8 cellular contexts compared by ENCODE assay signal in genomic region chr9:33044162-33044673, GRCh38. TPM values are rescaled to one million over a fixed set of nuclear protein-coding genes. Genes with fewer than 3 reads are reported as not detected.
A peak's percentile ranks its signal among the peaks of the same experiment; 100 is the strongest.
DNase-seq lines count a peak whose midpoint lies in the region; ATAC-seq and TF ChIP-seq lines count a peak whose summit lies in the region.

No MANE protein-coding gene starts in this region.

- POLR2A ChIA-PET in RWPE1 (lab: Yijun Ruan, JAX; ENCODE audit: low non-redundant PET), result interaction anchor here (1.4 kb wide), 1 partner anchor 19 kb away, joined by 3 read pairs; the partner anchor contains the start of gene DNAJA1

- peak overlapping the region; percentile 32; the same call in 1 of the 2 replicates for H2AFZ ChIP-seq in Karpas-422 (ENCODE audit: low read length)

- CTCF ChIA-PET in RWPE1 (lab: Yijun Ruan, JAX), result no interaction called here
- CTCF ChIA-PET in activated naive CD4-positive, alpha-beta T cell treated with anti-CD3 and anti-CD28 coated beads for 36 hours (lab: Charles Lee), result interaction anchor here (0.7 to 1.0 kb wide), 2 partner anchors 403 to 439 kb away, joined by 3 read pairs; no protein-coding TSS in a partner anchor

- peak overlapping the region; percentile 64 for H3K4me2 ChIP-seq in Karpas-422 (ENCODE audit: low read depth, low read length, poor library complexity, severe bottlenecking)

- H3K9me3 ChIP-seq in Karpas-422 (ENCODE audit: low read length) (no peaks in the 10 kb centered on the region), subcutaneous abdominal adipose tissue (ENCODE audit: control insufficient read depth in 5 of 5, low read length in 5 of 5) (no peaks in the 10 kb centered on the region)

- H3K27me3 ChIP-seq in Karpas-422 (ENCODE audit: low read length) (no peaks in the 10 kb centered on the region), subcutaneous abdominal adipose tissue (ENCODE audit: control insufficient read depth in 5 of 5, insufficient read depth in 4 of 5, low read length in 5 of 5) (no peaks in the 10 kb centered on the region)

- ATAC-seq in GM21528 (IDR thresholded peaks at IDR 0.05; ENCODE audit: low FRiP score, unreplicated experiment), result peak; percentile 77

- H3K4me3 Mint-ChIP-seq in activated naive CD4-positive, alpha-beta T cell treated with anti-CD3 and anti-CD28 coated beads for 36 hours, result peak overlapping the region; percentile 71
- H3K4me3 Mint-ChIP-seq in neural crest cell, result peak overlapping the region; percentile 88

- peak overlapping the region; percentile 72 for H3K27ac Mint-ChIP-seq in activated naive CD4-positive, alpha-beta T cell treated with anti-CD3 and anti-CD28 coated beads for 36 hours
- peak overlapping the region; percentile 88 for H3K27ac Mint-ChIP-seq in neural crest cell (ENCODE audit: unreplicated experiment)

- H3K27me3 Mint-ChIP-seq in activated naive CD4-positive, alpha-beta T cell treated with anti-CD3 and anti-CD28 coated beads for 36 hours (ENCODE audit: low read depth), result no peaks in the 10 kb centered on the region
- H3K27me3 Mint-ChIP-seq in neural crest cell (ENCODE audit: low read depth), result no peaks in the 10 kb centered on the region

- H3K79me2 ChIP-seq in Karpas-422 (ENCODE audit: low read length), result 0 out of 2 replicates have a peak, but pooled peaks cover 3% of the 10 kb centered on the region

- intact Hi-C loops in activated naive CD4-positive, alpha-beta T cell treated with anti-CD3 and anti-CD28 coated beads for 36 hours (cut with micrococcal nuclease), result loop anchor here (1.0 kb wide), 4 partner anchors 19 to 181 kb away; partner anchors contain the start of genes APTX, DNAJA1 and SMU1

- H3K4me1 Mint-ChIP-seq in activated naive CD4-positive, alpha-beta T cell treated with anti-CD3 and anti-CD28 coated beads for 36 hours (ENCODE audit: low read depth), result peaks cover 17% of the 10 kb centered on the region
- H3K4me1 Mint-ChIP-seq in neural crest cell, result peaks cover 21% of the 10 kb centered on the region

- H3K4me3 ChIP-seq in Karpas-422 (ENCODE audit: low read length) (peak overlapping the region; percentile 60), subcutaneous abdominal adipose tissue (ENCODE audit: low read depth in 1 of 5, low read length in 5 of 5) (peak overlapping the region; percentile 63 to 80 (median 70))

- no peaks in the 10 kb centered on the region for H3K9me3 Mint-ChIP-seq in activated naive CD4-positive, alpha-beta T cell treated with anti-CD3 and anti-CD28 coated beads for 36 hours
- no peaks in the 10 kb centered on the region for H3K9me3 Mint-ChIP-seq in neural crest cell

- H3K4me1 ChIP-seq in Karpas-422 (ENCODE audit: low read length) (peaks cover 21% of the 10 kb centered on the region), subcutaneous abdominal adipose tissue (ENCODE audit: control insufficient read depth in 5 of 5, insufficient read depth in 5 of 5, low read length in 5 of 5) (peaks cover 3 to 20% (median 13%) of the 10 kb centered on the region in 5 donors)

- DNase-seq in DMS153 (lab: John Stamatoyannopoulos, UW) (peak; percentile 89), Karpas-422 (peak; percentile 88), RWPE1 (ENCODE audit: low spot score) (peak; percentile 90), foreskin melanocyte (peak; percentile 84), neural crest cell (ENCODE audit: low read depth, low spot score) (peak; percentile 68)
- peak; percentile 85 for DNase-seq in activated naive CD4-positive, alpha-beta T cell treated with anti-CD3 and anti-CD28 coated beads for 36 hours

- no peaks in the 10 kb centered on the region for H4K20me1 ChIP-seq in Karpas-422 (ENCODE audit: insufficient read depth, low read depth, low read length)

- no peaks in the 10 kb centered on the region for H3K9me2 ChIP-seq in Karpas-422 (replicated peaks; ENCODE audit: insufficient read depth, low read length)

- peaks cover 24% of the 10 kb centered on the region for H3K36me3 Mint-ChIP-seq in activated naive CD4-positive, alpha-beta T cell treated with anti-CD3 and anti-CD28 coated beads for 36 hours (ENCODE audit: low read depth)
- H3K36me3 Mint-ChIP-seq in neural crest cell (ENCODE audit: low read depth), result peaks cover 10% of the 10 kb centered on the region

- no peak for TF ChIP-seq CTCF in RWPE1 (conservative IDR thresholded peaks at IDR 0.05; ENCODE audit: low read depth)
- TF ChIP-seq CTCF in neural crest cell (conservative IDR thresholded peaks at IDR 0.05), result no peak

- H3K9ac ChIP-seq in Karpas-422 (ENCODE audit: low read length) (peak overlapping the region; percentile 64), subcutaneous abdominal adipose tissue (ENCODE audit: low read length in 5 of 5) (peak overlapping the region; percentile 56 to 91 (median 80))

- peak overlapping the region; percentile 23; the same call in 1 of the 2 replicates for H3K27ac ChIP-seq in Karpas-422 (ENCODE audit: low read length)
- H3K27ac ChIP-seq in RWPE1, result peak overlapping the region; percentile 95
- peak overlapping the region; percentile 84 for H3K27ac ChIP-seq in subcutaneous abdominal adipose tissue (ENCODE audit: low read depth, low read length)

- H3K36me3 ChIP-seq in Karpas-422 (ENCODE audit: insufficient read depth, low read length) (peaks cover 17% of the 10 kb centered on the region; the same call in 1 of the 2 replicates), subcutaneous abdominal adipose tissue (ENCODE audit: control insufficient read depth in 5 of 5, insufficient read depth in 5 of 5, low read length in 5 of 5) (peaks cover 26 to 34% (median 28%) of the 10 kb centered on the region in 5 donors)

RNA-seq across cellular contexts. Expression of gene DNAJA1, which starts 19.1 kb away (rescaled TPM):
- total RNA-seq in Karpas-422 (2014; rRNA removed; shearing (Covaris generic); ENCODE audit: low replicate concordance), result 65.7 and 80.4 TPM in 2 replicates
- 100 to 1,000 TPM; 110 to 120 TPM for total RNA-seq in activated naive CD4-positive, alpha-beta T cell treated with anti-CD3 and anti-CD28 coated beads for 36 hours
- 252 and 254 TPM in 2 replicates for total RNA-seq in neural crest cell

RNA-seq across cellular contexts. Expression of gene SMU1, which starts 32.3 kb away (rescaled TPM):
- 12.2 and 18.4 TPM in 2 replicates for total RNA-seq in Karpas-422 (2014; rRNA removed; shearing (Covaris generic); ENCODE audit: low replicate concordance)
- 10 to 100 TPM; 23.7 to 23.9 TPM for total RNA-seq in activated naive CD4-positive, alpha-beta T cell treated with anti-CD3 and anti-CD28 coated beads for 36 hours
- total RNA-seq in neural crest cell, result 30.1 and 30.5 TPM in 2 replicates

RNA-seq across cellular contexts. Expression of gene APTX, which starts 42.8 kb away (rescaled TPM):
- 41.9 and 42.6 TPM in 2 replicates for total RNA-seq in Karpas-422 (2014; rRNA removed; shearing (Covaris generic); ENCODE audit: low replicate concordance)
- 10 to 100 TPM; 41.8 to 42.0 TPM for total RNA-seq in activated naive CD4-positive, alpha-beta T cell treated with anti-CD3 and anti-CD28 coated beads for 36 hours
- 38.7 and 40.0 TPM in 2 replicates for total RNA-seq in neural crest cell

Comparison
In these comparisons a context has a peak if more than half of its experiments do, and no peak if none do; other contexts are left out.
1. Peak in every context shown above with its lines: DNase-seq, ATAC-seq, H3K4me3 ChIP-seq and H3K27ac ChIP-seq.
2. H3K27ac ChIP-seq: peak in every context shown above with its lines; median percentile 95 in RWPE1; 84 in subcutaneous abdominal adipose tissue; 23 in Karpas-422.